ENCODE assay signal across 21 cellular contexts in the genomic region with DNA sequence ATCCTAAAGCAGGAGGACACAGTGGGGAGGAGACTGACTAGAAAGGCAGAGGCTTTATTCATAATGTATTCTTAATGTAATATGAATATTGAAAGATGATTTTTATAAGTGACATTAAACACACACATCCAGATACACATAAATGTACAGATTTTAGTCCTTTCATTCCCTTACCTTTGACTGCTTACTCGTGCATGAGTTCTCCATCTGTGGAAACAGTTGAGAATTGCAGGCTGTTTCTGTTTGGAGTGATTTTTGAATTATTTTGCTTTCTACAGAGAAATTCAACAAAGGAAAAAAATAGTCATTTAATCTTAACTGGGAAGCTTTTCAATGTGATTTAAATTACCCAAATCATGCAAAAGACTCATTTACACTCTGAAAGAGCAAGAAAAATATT.
"Had no signal": no experiment of that assay in that cellular context is flagged by ENCODE, and none has a peak within 500 bp of the region (broad histone marks: within the 10 kb centered on the region; RNA-seq: fewer than 3 reads in every experiment).

No MANE protein-coding gene starts in this region.

- H3K36me3 ChIP-seq: MG63, SJSA1 had no signal

- H3K4me1 ChIP-seq: SJSA1 had no signal

- DNase-seq: IMR-90, Karpas-422, KG1, MG63, NCI-H1092, NCI-H1105 treated with DMSO at 0.1 percent for 48 hours, NCI-H1417 treated with DMSO at 0.1 percent for 48 hours, NCI-H146, NCI-H187, NCI-H2029, NCI-H226, NCI-H510A, NCI-H524 treated with DMSO at 0.1 percent for 48 hours, NCI-H69, NCI-H774, Right ventricle myocardium superior, RPMI8226, SIG-M5 had no signal

- H3K27me3 ChIP-seq: MG63, SJSA1 had no signal

- H3K9me3 ChIP-seq: MG63, SJSA1 had no signal

- H3K27ac ChIP-seq: SJSA1, SK-N-MC had no signal

- ATAC-seq: HepG2 had no signal

- H3K4me3 ChIP-seq: MG63, SJSA1, SK-N-MC had no signal
